Comparison of ENCODE assay signal across 17 cellular contexts in the genomic region with DNA sequence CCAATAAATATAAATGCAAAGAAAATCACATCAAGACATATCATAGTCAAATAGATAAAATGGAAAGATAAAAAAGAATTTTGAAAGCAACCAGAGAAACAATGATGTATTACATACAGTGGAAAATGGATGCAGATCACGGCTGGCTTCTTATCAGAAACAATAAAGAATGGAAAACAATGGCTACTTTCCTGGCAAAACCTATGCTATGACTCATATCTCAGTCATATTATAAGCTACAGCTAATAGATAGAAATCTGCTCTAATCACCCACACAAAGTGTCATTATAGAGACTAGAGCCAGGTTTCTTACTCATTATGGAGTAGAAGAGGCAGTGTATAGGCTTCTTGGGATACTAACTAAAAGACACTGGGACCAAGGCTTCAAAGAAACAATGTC.
A peak's percentile ranks its signal among the peaks of the same experiment; 100 is the strongest.
DNase-seq lines count a peak whose midpoint lies in the region; ATAC-seq, FAIRE-seq and TF ChIP-seq lines count a peak whose summit lies in the region.
"Had no signal": no experiment of that assay in that cellular context is flagged by ENCODE, and none has a peak within 500 bp of the region (broad histone marks: within the 10 kb centered on the region; RNA-seq: fewer than 3 reads in every experiment).

No MANE protein-coding gene starts in this region.

- H3K27ac Mint-ChIP-seq in T-helper 2 cell treated with Interferon-gamma antibody and Interleukin-4, amounts not matched to agents 5 μg/mL and 100 μg/mL, for 36 hours: no peak overlapping the region
- H3K27ac Mint-ChIP-seq: activated naive CD4-positive, alpha-beta T cell treated with anti-CD3 and anti-CD28 coated beads, Interleukin-2, amount 50 U/mL, for 24 hours had no signal

- peak; percentile 23 for FAIRE-seq in H54 (lab: Jason Lieb, UNC)

- no peak for TF ChIP-seq POLR2A in H54 (IDR thresholded peaks at IDR 0.05; ENCODE audit: low read depth, low read length)

- ATAC-seq in SK-N-SH treated with all-trans-retinoic acid at 6 μM for 48 hours (peak; percentile 68), esophagus mucosa (peak; percentile 61)
- ATAC-seq: left lung had no signal

- DNase-seq in H54 (ENCODE audit: insufficient read length, low spot score) (no peak), retinal pigment epithelial cell (ENCODE audit: low read depth) (peak; percentile 60), ecto neural progenitor cell (ENCODE audit: low spot score) (no peak)
- DNase-seq in T-helper 2 cell treated with Interferon-gamma antibody and Interleukin-4, amounts not matched to agents 5 μg/mL and 100 μg/mL, for 36 hours (ENCODE audit: low spot score): no peak
- no peak for DNase-seq in activated T-cell treated with anti-CD3 and anti-CD28 coated beads, Interleukin-2, amount 50 U/mL, for 48 hours
- DNase-seq in activated CD4-positive, CD25-positive, alpha-beta regulatory T cell treated with anti-CD3 and anti-CD28 coated beads, Interleukin-2, amount 50 U/mL, for 72 hours: no peak
- DNase-seq: activated CD4-positive, alpha-beta T cell treated with anti-CD3 and anti-CD28 coated beads for 1 hour; hippocampal formation; left lung; NCI-H187; NCI-H524 had no signal

- no peaks in the 10 kb centered on the region for H3K27me3 Mint-ChIP-seq in T-helper 2 cell treated with Interferon-gamma antibody and Interleukin-4, amounts not matched to agents 5 μg/mL and 100 μg/mL, for 36 hours (ENCODE audit: low read depth)
- H3K27me3 Mint-ChIP-seq: activated naive CD4-positive, alpha-beta T cell treated with anti-CD3 and anti-CD28 coated beads, Interleukin-2, amount 50 U/mL, for 24 hours had no signal

- no peak overlapping the region for H3K4me3 Mint-ChIP-seq in T-helper 2 cell treated with Interferon-gamma antibody and Interleukin-4, amounts not matched to agents 5 μg/mL and 100 μg/mL, for 36 hours
- H3K4me3 Mint-ChIP-seq: activated naive CD4-positive, alpha-beta T cell treated with anti-CD3 and anti-CD28 coated beads, Interleukin-2, amount 50 U/mL, for 24 hours; central memory CD8-positive, alpha-beta T cell had no signal

- no peak for TF ChIP-seq CTCF in retinal pigment epithelial cell (conservative IDR thresholded peaks at IDR 0.05; ENCODE audit: low read depth, low read length)

- no peaks in the 10 kb centered on the region for H3K36me3 Mint-ChIP-seq in T-helper 2 cell treated with Interferon-gamma antibody and Interleukin-4, amounts not matched to agents 5 μg/mL and 100 μg/mL, for 36 hours (ENCODE audit: low read depth)

- no peaks in the 10 kb centered on the region for H3K4me1 Mint-ChIP-seq in T-helper 2 cell treated with Interferon-gamma antibody and Interleukin-4, amounts not matched to agents 5 μg/mL and 100 μg/mL, for 36 hours (ENCODE audit: low read depth)
- H3K4me1 Mint-ChIP-seq: activated naive CD4-positive, alpha-beta T cell treated with anti-CD3 and anti-CD28 coated beads, Interleukin-2, amount 50 U/mL, for 24 hours; central memory CD8-positive, alpha-beta T cell had no signal

- no peaks in the 10 kb centered on the region for H3K9me3 Mint-ChIP-seq in T-helper 2 cell treated with Interferon-gamma antibody and Interleukin-4, amounts not matched to agents 5 μg/mL and 100 μg/mL, for 36 hours

- no peak overlapping the region for H3K4me3 ChIP-seq in retinal pigment epithelial cell (ENCODE audit: low read length)
- H3K4me3 ChIP-seq: left lung, PC-9, suprapubic skin had no signal

TF ChIP-seq in SK-N-SH treated with all-trans-retinoic acid at 6 μM for 48 hours, 23 proteins besides CTCF, POLR2A, EP300 and RAD21:
- TF ChIP-seq, protein P1, sequence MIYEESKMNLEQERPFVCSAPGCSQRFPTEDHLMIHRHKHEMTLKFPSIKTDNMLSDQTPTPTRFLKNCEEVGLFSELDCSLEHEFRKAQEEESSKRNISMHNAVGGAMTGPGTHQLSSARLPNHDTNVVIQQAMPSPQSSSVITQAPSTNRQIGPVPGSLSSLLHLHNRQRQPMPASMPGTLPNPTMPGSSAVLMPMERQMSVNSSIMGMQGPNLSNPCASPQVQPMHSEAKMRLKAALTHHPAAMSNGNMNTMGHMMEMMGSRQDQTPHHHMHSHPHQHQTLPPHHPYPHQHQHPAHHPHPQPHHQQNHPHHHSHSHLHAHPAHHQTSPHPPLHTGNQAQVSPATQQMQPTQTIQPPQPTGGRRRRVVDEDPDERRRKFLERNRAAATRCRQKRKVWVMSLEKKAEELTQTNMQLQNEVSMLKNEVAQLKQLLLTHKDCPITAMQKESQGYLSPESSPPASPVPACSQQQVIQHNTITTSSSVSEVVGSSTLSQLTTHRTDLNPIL (CRISPR knock-in tag; IDR thresholded peaks at IDR 0.05; ENCODE audit: low read depth): peak; percentile 44; the same call in 1 of the 2 replicates
- TF ChIP-seq, protein P2, sequence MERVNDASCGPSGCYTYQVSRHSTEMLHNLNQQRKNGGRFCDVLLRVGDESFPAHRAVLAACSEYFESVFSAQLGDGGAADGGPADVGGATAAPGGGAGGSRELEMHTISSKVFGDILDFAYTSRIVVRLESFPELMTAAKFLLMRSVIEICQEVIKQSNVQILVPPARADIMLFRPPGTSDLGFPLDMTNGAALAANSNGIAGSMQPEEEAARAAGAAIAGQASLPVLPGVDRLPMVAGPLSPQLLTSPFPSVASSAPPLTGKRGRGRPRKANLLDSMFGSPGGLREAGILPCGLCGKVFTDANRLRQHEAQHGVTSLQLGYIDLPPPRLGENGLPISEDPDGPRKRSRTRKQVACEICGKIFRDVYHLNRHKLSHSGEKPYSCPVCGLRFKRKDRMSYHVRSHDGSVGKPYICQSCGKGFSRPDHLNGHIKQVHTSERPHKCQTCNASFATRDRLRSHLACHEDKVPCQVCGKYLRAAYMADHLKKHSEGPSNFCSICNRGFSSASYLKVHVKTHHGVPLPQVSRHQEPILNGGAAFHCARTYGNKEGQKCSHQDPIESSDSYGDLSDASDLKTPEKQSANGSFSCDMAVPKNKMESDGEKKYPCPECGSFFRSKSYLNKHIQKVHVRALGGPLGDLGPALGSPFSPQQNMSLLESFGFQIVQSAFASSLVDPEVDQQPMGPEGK (CRISPR knock-in tag; IDR thresholded peaks at IDR 0.05; ENCODE audit: borderline replicate concordance): 0 out of 2 replicates have a peak, but pooled peaks have one; percentile 18
- no peak; the same call in 1 of the 2 replicates for TF ChIP-seq ZFP3 (CRISPR knock-in tag; IDR thresholded peaks at IDR 0.05)
- TF ChIP-seq ZNF8 (CRISPR knock-in tag; IDR thresholded peaks at IDR 0.05): no peak
- TF ChIP-seq GLIS3 (CRISPR knock-in tag; IDR thresholded peaks at IDR 0.05): no peak
- TF ChIP-seq PPARA (CRISPR knock-in tag; IDR thresholded peaks at IDR 0.05; ENCODE audit: borderline replicate concordance): no peak
- TF ChIP-seq ISL1 (CRISPR knock-in tag; IDR thresholded peaks at IDR 0.05): peak; percentile 71
- TF ChIP-seq RARB (CRISPR knock-in tag; IDR thresholded peaks at IDR 0.05): no peak
- TF ChIP-seq ARNTL (CRISPR knock-in tag; IDR thresholded peaks at IDR 0.05; ENCODE audit: borderline replicate concordance, low read depth): no peak
- no peak for TF ChIP-seq TCF4 (CRISPR knock-in tag; IDR thresholded peaks at IDR 0.05; ENCODE audit: borderline replicate concordance)
